30 cellular contexts compared by ENCODE assay signal in the genomic region with DNA sequence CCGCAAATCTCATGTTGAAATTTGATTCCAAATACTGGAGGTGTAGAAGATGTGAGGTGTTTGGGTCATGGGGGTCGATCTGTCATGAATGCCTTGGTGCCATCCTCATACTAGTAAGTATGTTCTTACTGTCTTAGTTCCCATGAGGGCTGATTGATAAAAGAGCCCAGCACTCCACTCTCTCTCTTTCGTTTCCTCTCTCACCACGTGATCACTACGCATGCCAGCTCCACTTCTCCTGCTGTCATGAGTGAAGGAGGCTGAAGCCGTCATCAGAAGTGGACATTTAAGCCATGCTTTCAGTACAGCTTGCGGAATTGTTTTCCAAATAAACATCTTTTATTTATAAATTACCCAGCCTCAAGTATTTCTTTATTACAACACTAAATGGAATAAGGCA. TPM values are rescaled to one million over a fixed set of nuclear protein-coding genes. Genes with fewer than 3 reads are reported as not detected.
A peak's percentile ranks its signal among the peaks of the same experiment; 100 is the strongest.
DNase-seq lines count a peak whose midpoint lies in the region; ATAC-seq, FAIRE-seq and TF ChIP-seq lines count a peak whose summit lies in the region.
"Had no signal": no experiment of that assay in that cellular context is flagged by ENCODE, and none has a peak within 500 bp of the region (broad histone marks: within the 10 kb centered on the region; RNA-seq: fewer than 3 reads in every experiment).

No MANE protein-coding gene starts in this region.

- H3K4me2 ChIP-seq in A549 (0 out of 3 replicates have a peak overlapping the region, but pooled peaks have one; percentile 28), PC-9 (no peak overlapping the region)

- no peaks in the 10 kb centered on the region for H3K4me1 ChIP-seq in A549
- no peaks in the 10 kb centered on the region for H3K4me1 ChIP-seq in PC-9 (replicated peaks; ENCODE audit: insufficient read depth)
- H3K4me1 ChIP-seq: esophagus muscularis mucosa had no signal

- TF ChIP-seq CTCF in A549 (IDR thresholded peaks at IDR 0.05) (no peak), PC-9 (conservative IDR thresholded peaks at IDR 0.05) (no peak), WERI-Rb-1 (IDR thresholded peaks at IDR 0.05; ENCODE audit: low read depth, low read length) (no peak)

- ATAC-seq in A549: no peak
- no peak for ATAC-seq in left ventricle myocardium superior
- ATAC-seq: activated T-helper 17 cell treated with anti-CD3 and anti-CD28 coated beads, Interleukin-2, amount 50 U/mL, for 72 hours; GM12878 had no signal

- peak; percentile 19 for DNase-seq in A172 (ENCODE audit: low spot score)
- peak in 1 of 2 experiments; percentile 11 for DNase-seq in A549 (ENCODE audit: low read depth in 1 of 2, low spot score in 1 of 2)
- DNase-seq in M059J (ENCODE audit: low read depth): peak; percentile 63
- no peak for DNase-seq in PC-9
- DNase-seq in left ventricle myocardium superior: no peak
- no peak for DNase-seq in stimulated activated naive CD4-positive, alpha-beta T cell (lab: John Stamatoyannopoulos, UW)
- no peak for DNase-seq in WERI-Rb-1
- DNase-seq: activated CD8-positive, alpha-beta memory T cell treated with anti-CD3 and anti-CD28 coated beads, Interleukin-2, amount 50 U/mL, for 4 hours; CD8-positive, alpha-beta memory T cell; DMS79 treated with DMSO at 0.1 percent for 48 hours; endodermal cell; GOT3; hippocampal formation; immature natural killer cell; Kasumi-1; mesendoderm; naive B cell; NCI-H1105; NCI-H2227 treated with DMSO at 0.1 percent for 48 hours; NK-92 treated with Interleukin-12 subunit alpha and Interleukin-12 subunit beta, amount 100 ng/mL, for 24 hours; nucleus accumbens; stimulated activated CD8-positive, alpha-beta memory T cell treated with anti-CD3 and anti-CD28 coated beads, Interleukin-4, amount 100 ng/mL, for 48 hours; trophoblast cell had no signal

- BruUV-seq in PC-9 (replicated peaks; lab: Mats Ljungman, UMichigan): no TSS peak

- no peak for FAIRE-seq in A549 (lab: Jason Lieb, UNC)
- FAIRE-seq: bronchial epithelial cell, frontal cortex, GM12878 had no signal

- H4K20me1 ChIP-seq in PC-9 (ENCODE audit: insufficient read depth): no peaks in the 10 kb centered on the region

- no peaks in the 10 kb centered on the region for H3F3A ChIP-seq in PC-9 (ENCODE audit: insufficient read depth, low read depth)

- H3K9me3 ChIP-seq in A549 (no peaks in the 10 kb centered on the region), PC-9 (ENCODE audit: insufficient read depth, low read depth) (no peaks in the 10 kb centered on the region), WERI-Rb-1 (ENCODE audit: severe bottlenecking) (no peaks in the 10 kb centered on the region)
- H3K9me3 ChIP-seq: esophagus muscularis mucosa had no signal

- no peaks in the 10 kb centered on the region for H3K36me3 ChIP-seq in PC-9 (ENCODE audit: low read depth)
- H3K36me3 ChIP-seq in WERI-Rb-1: no peaks in the 10 kb centered on the region
- H3K36me3 ChIP-seq: esophagus muscularis mucosa had no signal

- POLR2A ChIA-PET in A549 (lab: Yijun Ruan, JAX): no interaction called here
- POLR2A ChIA-PET in PC-9 (lab: Charles Lee; ENCODE audit: unreplicated experiment): no interaction called here

- CTCF ChIA-PET in A549 (lab: Yijun Ruan, JAX): no interaction called here
- CTCF ChIA-PET in PC-9 (lab: Charles Lee): no interaction called here

- WGBS in A549 (ENCODE audit: missing lambda C conversion rate): 6% methylated on average over 7 of the region's 7 CpGs

- intact Hi-C loops in PC-9 (cut with micrococcal nuclease; ENCODE audit: unreplicated experiment): no loop called here
- intact Hi-C loops in left ventricle myocardium superior (cut with micrococcal nuclease): no loop called here

- TF ChIP-seq RAD21 in A549 (conservative IDR thresholded peaks at IDR 0.05 in 1 of 2, IDR thresholded peaks at IDR 0.05 in 1 of 2): no peak

- H3K27ac ChIP-seq in A549: no peak overlapping the region
- no peak overlapping the region for H3K27ac ChIP-seq in PC-9
- H3K27ac ChIP-seq in WERI-Rb-1: no peak overlapping the region
- H3K27ac ChIP-seq: coronary artery, esophagus muscularis mucosa had no signal

- no peak for TF ChIP-seq EP300 in A549 (IDR thresholded peaks at IDR 0.05)

- no peak for TF ChIP-seq POLR2A in A549 (IDR thresholded peaks at IDR 0.05; ENCODE audit: low read length)

- H3K9me2 ChIP-seq in PC-9 (ENCODE audit: insufficient read depth): no peaks in the 10 kb centered on the region

- H2AFZ ChIP-seq in PC-9: 0 out of 2 replicates have a peak overlapping the region, but pooled peaks have one; percentile 13

- no peaks in the 10 kb centered on the region for H3K79me2 ChIP-seq in PC-9 (ENCODE audit: low read depth)

- no peaks in the 10 kb centered on the region for H3K27me3 ChIP-seq in PC-9 (ENCODE audit: insufficient read depth, low read depth)
- H3K27me3 ChIP-seq in WERI-Rb-1 (ENCODE audit: insufficient read depth, low read depth, severe bottlenecking): peaks cover 9% of the 10 kb centered on the region
- H3K27me3 ChIP-seq: esophagus muscularis mucosa had no signal

- no peak overlapping the region for H3K4me3 ChIP-seq in A549
- no peak overlapping the region for H3K4me3 ChIP-seq in PC-9
- H3K4me3 ChIP-seq in WERI-Rb-1 (ENCODE audit: low read depth, low read length): no peak overlapping the region
- H3K4me3 ChIP-seq: coronary artery, esophagus muscularis mucosa, GM12878 had no signal

TF ChIP-seq in A549, 52 proteins besides CTCF, POLR2A, EP300 and RAD21 (continues in another document):
- TF ChIP-seq CBX2 (IDR thresholded peaks at IDR 0.05; ENCODE audit: borderline replicate concordance, low read depth) (no peak), JUNB (IDR thresholded peaks at IDR 0.05) (no peak), FOSB (CRISPR knock-in tag; IDR thresholded peaks at IDR 0.05) (no peak), PHF8 (IDR thresholded peaks at IDR 0.05; ENCODE audit: borderline replicate concordance, low read depth) (no peak), MAZ (IDR thresholded peaks at IDR 0.05; ENCODE audit: borderline replicate concordance, low read depth, low read length) (no peak), HDAC2 (IDR thresholded peaks at IDR 0.05) (no peak), MYC (IDR thresholded peaks at IDR 0.05; ENCODE audit: borderline replicate concordance, low read length) (no peak), NR3C1 (IDR thresholded peaks at IDR 0.05) (no peak), CBX8 (IDR thresholded peaks at IDR 0.05) (no peak), CHD4 (IDR thresholded peaks at IDR 0.05; ENCODE audit: borderline replicate concordance) (no peak), HOXB5 (CRISPR knock-in tag; IDR thresholded peaks at IDR 0.05) (no peak), RARB (CRISPR knock-in tag; IDR thresholded peaks at IDR 0.05) (no peak), NFE2L2 (conservative IDR thresholded peaks at IDR 0.05; ENCODE audit: low read length) (no peak), SREBF2 (IDR thresholded peaks at IDR 0.05) (no peak)
- TF ChIP-seq, protein P1, sequence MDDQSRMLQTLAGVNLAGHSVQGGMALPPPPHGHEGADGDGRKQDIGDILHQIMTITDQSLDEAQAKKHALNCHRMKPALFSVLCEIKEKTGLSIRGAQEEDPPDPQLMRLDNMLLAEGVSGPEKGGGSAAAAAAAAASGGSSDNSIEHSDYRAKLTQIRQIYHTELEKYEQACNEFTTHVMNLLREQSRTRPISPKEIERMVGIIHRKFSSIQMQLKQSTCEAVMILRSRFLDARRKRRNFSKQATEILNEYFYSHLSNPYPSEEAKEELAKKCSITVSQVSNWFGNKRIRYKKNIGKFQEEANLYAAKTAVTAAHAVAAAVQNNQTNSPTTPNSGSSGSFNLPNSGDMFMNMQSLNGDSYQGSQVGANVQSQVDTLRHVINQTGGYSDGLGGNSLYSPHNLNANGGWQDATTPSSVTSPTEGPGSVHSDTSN (IDR thresholded peaks at IDR 0.05): no peak
- TF ChIP-seq, protein P2, sequence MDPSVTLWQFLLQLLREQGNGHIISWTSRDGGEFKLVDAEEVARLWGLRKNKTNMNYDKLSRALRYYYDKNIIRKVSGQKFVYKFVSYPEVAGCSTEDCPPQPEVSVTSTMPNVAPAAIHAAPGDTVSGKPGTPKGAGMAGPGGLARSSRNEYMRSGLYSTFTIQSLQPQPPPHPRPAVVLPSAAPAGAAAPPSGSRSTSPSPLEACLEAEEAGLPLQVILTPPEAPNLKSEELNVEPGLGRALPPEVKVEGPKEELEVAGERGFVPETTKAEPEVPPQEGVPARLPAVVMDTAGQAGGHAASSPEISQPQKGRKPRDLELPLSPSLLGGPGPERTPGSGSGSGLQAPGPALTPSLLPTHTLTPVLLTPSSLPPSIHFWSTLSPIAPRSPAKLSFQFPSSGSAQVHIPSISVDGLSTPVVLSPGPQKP (IDR thresholded peaks at IDR 0.05; ENCODE audit: low read depth, low read length): no peak

RNA-seq across cellular contexts. Expression of a gene that starts 6.1 kb away (rescaled TPM):
- total RNA-seq in A172 (2014; rRNA removed; shearing (Covaris generic)): not detected in 2 replicates
- not detected in 2 replicates for polyA plus RNA-seq in A549 (2011; rRNA removed)
- not detected in 2 replicates for polyA plus RNA-seq in A549 (2012; cell fraction: cytosol; rRNA removed)
- polyA plus RNA-seq in A549 (2012; cell fraction: nucleus; rRNA removed): not detected in 2 replicates
- polyA plus RNA-seq in A549 (2017; fragmentation: RNase III; extraction: RNeasy Plus Mini Kit Qiagen cat#74134 plus additional on column Dnase treatment): not detected in 3 replicates
- polyA minus RNA-seq in A549 (2011; rRNA and poly(A)+ RNA removed): not detected in 2 replicates
- not detected in 2 replicates for total RNA-seq in M059J (2014; rRNA removed; shearing (Covaris generic))
- total RNA-seq in PC-9 (2021): not detected in 2 replicates
- not detected for total RNA-seq in left ventricle myocardium superior
- total RNA-seq: activated T-helper 17 cell treated with anti-CD3 and anti-CD28 coated beads, Interleukin-2, amount 50 U/mL, for 72 hours; bronchial epithelial cell; CD8-positive, alpha-beta memory T cell; endodermal cell; esophagus muscularis mucosa; frontal cortex; GM12878; pulmonary artery endothelial cell had no signal
- polyA plus RNA-seq: CD8-positive, alpha-beta memory T cell; GM12878; immature natural killer cell had no signal

RNA-seq across cellular contexts. Expression of a gene that starts 25.3 kb away (rescaled TPM):
- not detected in 2 replicates for total RNA-seq in A172 (2014; rRNA removed; shearing (Covaris generic))
- polyA plus RNA-seq in A549 (2011; rRNA removed) (not detected in 2 replicates), A549 (2017; fragmentation: RNase III; extraction: RNeasy Plus Mini Kit Qiagen cat#74134 plus additional on column Dnase treatment) (not detected in 3 replicates)
- not detected in 2 replicates for polyA plus RNA-seq in A549 (2012; cell fraction: cytosol; rRNA removed)
- not detected in 2 replicates for polyA plus RNA-seq in A549 (2012; cell fraction: nucleus; rRNA removed)
- not detected in 2 replicates for polyA minus RNA-seq in A549 (2011; rRNA and poly(A)+ RNA removed)
- not detected in 2 replicates for total RNA-seq in M059J (2014; rRNA removed; shearing (Covaris generic))
- total RNA-seq in PC-9 (2021) (not detected in 2 replicates), left ventricle myocardium superior (not detected)
- total RNA-seq: activated T-helper 17 cell treated with anti-CD3 and anti-CD28 coated beads, Interleukin-2, amount 50 U/mL, for 72 hours; CD8-positive, alpha-beta memory T cell; endodermal cell; esophagus muscularis mucosa; frontal cortex; GM12878; pulmonary artery endothelial cell had no signal
- polyA plus RNA-seq: CD8-positive, alpha-beta memory T cell; GM12878; immature natural killer cell had no signal

RNA-seq across cellular contexts. Expression of a gene that starts 42.1 kb away (rescaled TPM):
- total RNA-seq in A172 (2014; rRNA removed; shearing (Covaris generic)): not detected in 2 replicates
- polyA plus RNA-seq in A549 (2011; rRNA removed) (not detected in 2 replicates), A549 (2017; fragmentation: RNase III; extraction: RNeasy Plus Mini Kit Qiagen cat#74134 plus additional on column Dnase treatment) (not detected in 3 replicates)
- not detected in 2 replicates for polyA plus RNA-seq in A549 (2012; cell fraction: cytosol; rRNA removed)
- not detected in 2 replicates for polyA plus RNA-seq in A549 (2012; cell fraction: nucleus; rRNA removed)
- polyA minus RNA-seq in A549 (2011; rRNA and poly(A)+ RNA removed): not detected in 2 replicates
- not detected in 2 replicates for total RNA-seq in M059J (2014; rRNA removed; shearing (Covaris generic))
- total RNA-seq in PC-9 (2021) (not detected in 2 replicates), left ventricle myocardium superior (not detected)
- total RNA-seq: activated T-helper 17 cell treated with anti-CD3 and anti-CD28 coated beads, Interleukin-2, amount 50 U/mL, for 72 hours; bronchial epithelial cell; CD8-positive, alpha-beta memory T cell; esophagus muscularis mucosa; frontal cortex; GM12878; pulmonary artery endothelial cell had no signal
- polyA plus RNA-seq: CD8-positive, alpha-beta memory T cell; GM12878; immature natural killer cell had no signal

Comparison
In these comparisons a context has a peak if more than half of its experiments do, and no peak if none do; other contexts are left out.
1. DNase-seq: peak in A172 (single experiment) and M059J (single experiment); none in PC-9 (0 of 2), left ventricle myocardium superior (single experiment), stimulated activated naive CD4-positive, alpha-beta T cell (0 of 6) and WERI-Rb-1 (single experiment).